1 cellular context compared by ENCODE assay signal in genomic region chr9:114611516-114612271, GRCh38.
TF ChIP-seq lines count a peak whose summit lies in the region.

No MANE protein-coding gene starts in this region.

TF ChIP-seq in SK-N-SH, 30 proteins besides CTCF, POLR2A, EP300 and RAD21 (continued from another document):
- peak; percentile 83; the same call in 1 of the 2 replicates for TF ChIP-seq REST (IDR thresholded peaks at IDR 0.05; ENCODE audit: low read depth, low read length)
- TF ChIP-seq GABPA (IDR thresholded peaks at IDR 0.05; ENCODE audit: low read depth) = no peak
- no peak for TF ChIP-seq RXRA (IDR thresholded peaks at IDR 0.05; ENCODE audit: borderline replicate concordance, low read depth)
- no peak for TF ChIP-seq RCOR1 (IDR thresholded peaks at IDR 0.05; ENCODE audit: low read length)
- TF ChIP-seq FOXJ3 (CRISPR knock-in tag; IDR thresholded peaks at IDR 0.05) = no peak
- TF ChIP-seq TCF12 (IDR thresholded peaks at IDR 0.05) = no peak
- no peak for TF ChIP-seq IRF3 (IDR thresholded peaks at IDR 0.05; ENCODE audit: low read depth, low read length)
- TF ChIP-seq SIN3A (IDR thresholded peaks at IDR 0.05; ENCODE audit: borderline replicate concordance, low read depth, low read length) = peak; percentile 31; the same call in 1 of the 2 replicates
- TF ChIP-seq PBX3 (IDR thresholded peaks at IDR 0.05) = peak; percentile 42; the same call in 1 of the 2 replicates
- no peak for TF ChIP-seq YY1 (IDR thresholded peaks at IDR 0.05; ENCODE audit: low read depth)
- TF ChIP-seq ZBTB33 (IDR thresholded peaks at IDR 0.05; ENCODE audit: borderline replicate concordance, low read depth) = no peak
TF ChIP-seq in SK-N-SH: peak in this region for 4.
